8 cellular contexts compared by ENCODE assay signal in genomic region chr19:38337360-38337653, GRCh38. TPM values are rescaled to one million over a fixed set of nuclear protein-coding genes. Genes with fewer than 3 reads are reported as not detected.
DNase-seq lines count a peak whose midpoint lies in the region; ATAC-seq and TF ChIP-seq lines count a peak whose summit lies in the region.

No MANE protein-coding gene starts in this region.

- peak overlapping the region; percentile 73 for H3K4me3 Mint-ChIP-seq in endodermal cell

- H3K9me3 ChIP-seq in DND-41 (ENCODE audit: insufficient read depth, low read length, severe bottlenecking) (no peaks in the 10 kb centered on the region), OCI-LY7 (ENCODE audit: low read length) (no peaks in the 10 kb centered on the region), endodermal cell (ENCODE audit: control insufficient read depth, low read length) (no peaks in the 10 kb centered on the region), trophoblast cell (ENCODE audit: insufficient read depth, low read depth, low read length) (peaks cover 10% of the 10 kb centered on the region)

- ATAC-seq in DND-41 (ENCODE audit: insufficient read depth, low read depth) (no peak), HG02642 (IDR thresholded peaks at IDR 0.05; ENCODE audit: poor library complexity, unreplicated experiment) (no peak)

- H3K9ac ChIP-seq in DND-41 (ENCODE audit: low read depth, low read length) (peak overlapping the region; percentile 65), endodermal cell (ENCODE audit: extremely low read depth, low read length, poor library complexity, severe bottlenecking) (no peak overlapping the region), trophoblast cell (ENCODE audit: low read length) (no peak overlapping the region)

- H3K27ac ChIP-seq in DND-41 (ENCODE audit: low read length) (peak overlapping the region; percentile 61), OCI-LY7 (ENCODE audit: low read depth, low read length, poor library complexity, severe bottlenecking) (no peak overlapping the region), endodermal cell (ENCODE audit: low read depth, low read length) (no peak overlapping the region), trophoblast cell (ENCODE audit: low read depth, low read length) (no peak overlapping the region)

- no peak overlapping the region for H2BK120ac ChIP-seq in trophoblast cell (ENCODE audit: insufficient read depth, low read length, poor library complexity)

- H3K36me3 Mint-ChIP-seq in endodermal cell (ENCODE audit: low read depth), result no peaks in the 10 kb centered on the region

- no peak overlapping the region for H3K14ac ChIP-seq in trophoblast cell (ENCODE audit: low read length)

- H4K91ac ChIP-seq in trophoblast cell (ENCODE audit: low read depth, low read length), result peak overlapping the region; percentile 29

- H3K27me3 ChIP-seq in DND-41 (ENCODE audit: insufficient read depth, low read length, poor library complexity) (no peaks in the 10 kb centered on the region), endodermal cell (ENCODE audit: control insufficient read depth, insufficient read depth, low read length, poor library complexity, severe bottlenecking) (no peaks in the 10 kb centered on the region), trophoblast cell (ENCODE audit: insufficient read depth, low read length) (no peaks in the 10 kb centered on the region)

- H3K4me1 ChIP-seq in DND-41 (ENCODE audit: insufficient read depth, low read length) (peaks cover 23% of the 10 kb centered on the region), OCI-LY7 (ENCODE audit: insufficient read depth, low read length, poor library complexity, severe bottlenecking) (peaks cover 5% of the 10 kb centered on the region), endodermal cell (ENCODE audit: control insufficient read depth, insufficient read depth, low read length) (no peaks in the 10 kb centered on the region), trophoblast cell (ENCODE audit: control insufficient read depth in 1 of 2, insufficient read depth in 2 of 2, low read length in 2 of 2) (peaks cover 3 to 11% of the 10 kb centered on the region in 2 experiments)

- peaks cover 1% of the 10 kb centered on the region for H3K27me3 Mint-ChIP-seq in endodermal cell (ENCODE audit: insufficient read depth)

- intact Hi-C loops in OCI-LY7 (cut with micrococcal nuclease; ENCODE audit: unreplicated experiment), result no loop called here

- no peaks in the 10 kb centered on the region for H3K9me3 Mint-ChIP-seq in endodermal cell

- no peak for DNase-seq in DND-41
- no peak for DNase-seq in OCI-LY7 (ENCODE audit: low spot score)
- no peak for DNase-seq in endodermal cell
- no peak for DNase-seq in trophoblast cell
- no peak for DNase-seq in NCI-H526 treated with DMSO at 0.1 percent for 48 hours (lab: John Stamatoyannopoulos, UW)
- DNase-seq in NCI-H2227 treated with DMSO at 0.1 percent for 48 hours (lab: John Stamatoyannopoulos, UW), result no peak
- no peak for DNase-seq in NCI-H1092 treated with DMSO at 0.1 percent for 48 hours (lab: John Stamatoyannopoulos, UW)

- H3K4me1 Mint-ChIP-seq in endodermal cell, result peaks cover 9% of the 10 kb centered on the region

- H3K4me3 ChIP-seq in DND-41 (ENCODE audit: low read depth in 1 of 2, low read length in 2 of 2), result peak overlapping the region; percentile 17 to 72; a peak in 3 of 4 replicates
- peak overlapping the region; percentile 79 for H3K4me3 ChIP-seq in OCI-LY7 (ENCODE audit: low read depth, low read length, poor library complexity, severe bottlenecking)
- H3K4me3 ChIP-seq in endodermal cell (ENCODE audit: low read length), result peak overlapping the region; percentile 89
- peak overlapping the region; percentile 63 for H3K4me3 ChIP-seq in trophoblast cell (ENCODE audit: low read depth, low read length)

- H2BK12ac ChIP-seq in trophoblast cell (ENCODE audit: low read length), result peak overlapping the region; percentile 2

- no TSS peak for BruUV-seq in OCI-LY7 (replicated peaks; lab: Mats Ljungman, UMichigan)

- H3K9me2 ChIP-seq in OCI-LY7 (ENCODE audit: insufficient read depth, low read length), result no peaks in the 10 kb centered on the region

- peak overlapping the region; percentile 64 for H3K27ac Mint-ChIP-seq in endodermal cell

- CTCF ChIA-PET in OCI-LY7 (lab: Charles Lee; ENCODE audit: unreplicated experiment), result no interaction called here

- peaks cover 10% of the 10 kb centered on the region for H3K36me3 ChIP-seq in DND-41 (ENCODE audit: insufficient read depth, low read length)
- H3K36me3 ChIP-seq in OCI-LY7 (ENCODE audit: insufficient read depth, low read length), result no peaks in the 10 kb centered on the region
- no peaks in the 10 kb centered on the region for H3K36me3 ChIP-seq in endodermal cell (ENCODE audit: control insufficient read depth, insufficient read depth, low read length)
- peaks cover 0 to 3% of the 10 kb centered on the region in 2 experiments for H3K36me3 ChIP-seq in trophoblast cell (ENCODE audit: control insufficient read depth in 1 of 2, insufficient read depth in 2 of 2, low read length in 2 of 2)

- H3K4ac ChIP-seq in trophoblast cell (ENCODE audit: low read depth, low read length), result no peak overlapping the region

- peak overlapping the region; percentile 15 for H4K8ac ChIP-seq in trophoblast cell (ENCODE audit: low read depth, low read length)

- no peak overlapping the region for H3K23ac ChIP-seq in trophoblast cell (ENCODE audit: low read length)

- peak overlapping the region; percentile 95 for H3K4me2 ChIP-seq in DND-41 (ENCODE audit: insufficient read depth, low read length)
- peak overlapping the region; percentile 92 for H3K4me2 ChIP-seq in OCI-LY7 (ENCODE audit: low read length)
- peak overlapping the region; percentile 70 for H3K4me2 ChIP-seq in trophoblast cell (ENCODE audit: low read length)

- TF ChIP-seq CTCF in DND-41 (IDR thresholded peaks at IDR 0.05; ENCODE audit: borderline replicate concordance, extremely low read depth, low read length, poor library complexity, severe bottlenecking) (no peak), OCI-LY7 (conservative IDR thresholded peaks at IDR 0.05; ENCODE audit: low read length) (no peak), endodermal cell (conservative IDR thresholded peaks at IDR 0.05) (no peak)

- peak overlapping the region; percentile 33 for H2BK5ac ChIP-seq in trophoblast cell (ENCODE audit: low read depth, low read length, poor library complexity)

- H4K12ac ChIP-seq in trophoblast cell (ENCODE audit: low read depth, low read length), result no peak overlapping the region

- WGBS in endodermal cell (ENCODE audit: insufficient coverage in 1 of 2, insufficient read length in 1 of 2), 2 experiments, result 69 to 74% methylated on average over 9 to 10 of the region's 10 CpGs
- no CpG with 5 or more reads among the region's 10 CpGs for WGBS in trophoblast cell (ENCODE audit: extremely low coverage, insufficient coverage, insufficient read length)

- POLR2A ChIA-PET in OCI-LY7 (lab: Charles Lee), result no interaction called here

- H2AK5ac ChIP-seq in trophoblast cell (ENCODE audit: low read length), result peak overlapping the region; percentile 31

- H3K79me1 ChIP-seq in trophoblast cell (ENCODE audit: low read length), result peaks cover 15% of the 10 kb centered on the region

- H4K20me1 ChIP-seq in DND-41 (ENCODE audit: insufficient read depth, low read length) (peaks cover 5% of the 10 kb centered on the region), OCI-LY7 (ENCODE audit: insufficient read depth, low read length) (no peaks in the 10 kb centered on the region)

- peaks cover 4% of the 10 kb centered on the region; the same call in 1 of the 2 replicates for H3K79me2 ChIP-seq in DND-41 (ENCODE audit: insufficient read depth, low read length)
- no peaks in the 10 kb centered on the region for H3K79me2 ChIP-seq in OCI-LY7 (ENCODE audit: insufficient read depth, low read depth, low read length)
- H3K79me2 ChIP-seq in trophoblast cell (ENCODE audit: control insufficient read depth, insufficient read depth, low read length, poor library complexity), result peaks cover 2% of the 10 kb centered on the region

- H2AFZ ChIP-seq in DND-41 (ENCODE audit: low read depth, low read length), result peak overlapping the region; percentile 60; the same call in 1 of the 2 replicates
- peak overlapping the region; percentile 92; the same call in 1 of the 2 replicates for H2AFZ ChIP-seq in OCI-LY7 (ENCODE audit: low read length)
- no peak overlapping the region for H2AFZ ChIP-seq in trophoblast cell (ENCODE audit: insufficient read depth, low read length, poor library complexity)

- H3K18ac ChIP-seq in trophoblast cell (ENCODE audit: low read length), result no peak overlapping the region

RNA-seq across cellular contexts. Expression of gene CATSPERG, which starts 1.7 kb away (rescaled TPM):
- 1.9 and 4.3 TPM in 2 replicates for total RNA-seq in OCI-LY7 (2014; rRNA removed; shearing (Covaris generic))
- total RNA-seq in OCI-LY7 (2022) (8.3 and 9.4 TPM in 2 replicates), endodermal cell (1 to 10 TPM; 2.5 to 8.9 TPM)
- polyA plus RNA-seq in endodermal cell (2013, experiment 1 of 2), result 3.5 TPM
- 3.4 TPM for polyA plus RNA-seq in endodermal cell (2013, experiment 2 of 2)
- 1.2 and 1.3 TPM in 2 replicates for polyA plus RNA-seq in trophoblast cell (2013)

RNA-seq across cellular contexts. Expression of gene KCNK6, which starts 17.7 kb away (rescaled TPM):
- 1.7 and 1.8 TPM in 2 replicates for total RNA-seq in OCI-LY7 (2014; rRNA removed; shearing (Covaris generic))
- total RNA-seq in OCI-LY7 (2022) (5.4 and 6.9 TPM in 2 replicates), endodermal cell (1 to 10 TPM; 5.1 to 8.9 TPM)
- 2.2 TPM for polyA plus RNA-seq in endodermal cell (2013, experiment 1 of 2)
- 2.1 TPM for polyA plus RNA-seq in endodermal cell (2013, experiment 2 of 2)
- 8.6 and 9.0 TPM in 2 replicates for polyA plus RNA-seq in trophoblast cell (2013)

RNA-seq across cellular contexts. Expression of gene YIF1B, which starts 21.6 kb away (rescaled TPM):
- total RNA-seq in OCI-LY7 (2014; rRNA removed; shearing (Covaris generic)), result 44.3 and 68.3 TPM in 2 replicates
- total RNA-seq in OCI-LY7 (2022) (59.3 and 64.3 TPM in 2 replicates), endodermal cell (10 to 100 TPM; 68.6 to 74.6 TPM)
- polyA plus RNA-seq in endodermal cell (2013, experiment 1 of 2), result 97.3 TPM
- 90.6 TPM for polyA plus RNA-seq in endodermal cell (2013, experiment 2 of 2)
- 60.0 and 60.1 TPM in 2 replicates for polyA plus RNA-seq in trophoblast cell (2013)

RNA-seq across cellular contexts. Expression of gene C19orf33, which starts 33.3 kb away (rescaled TPM):
- total RNA-seq in OCI-LY7 (2014; rRNA removed; shearing (Covaris generic)), result not detected in 2 replicates
- total RNA-seq in OCI-LY7 (2022) (not detected in 2 replicates), endodermal cell (10 to 100 TPM in 1 of 2 donors, 1 to 10 TPM in 1; 2.9 to 13.2 TPM)
- polyA plus RNA-seq in endodermal cell (2013, experiment 1 of 2), result not detected
- polyA plus RNA-seq in endodermal cell (2013, experiment 2 of 2), result not detected
- 3.7 and 4.0 TPM in 2 replicates for polyA plus RNA-seq in trophoblast cell (2013)

RNA-seq across cellular contexts. Expression of gene PSMD8, which starts 37.1 kb away (rescaled TPM):
- total RNA-seq in OCI-LY7 (2014; rRNA removed; shearing (Covaris generic)), result 224 and 238 TPM in 2 replicates
- 158 and 169 TPM in 2 replicates for total RNA-seq in OCI-LY7 (2022)
- 100 to 1,000 TPM; 168 to 178 TPM for total RNA-seq in endodermal cell
- polyA plus RNA-seq in endodermal cell (2013, experiment 1 of 2), result 222 TPM
- polyA plus RNA-seq in endodermal cell (2013, experiment 2 of 2), result 223 TPM
- polyA plus RNA-seq in trophoblast cell (2013), result 201 and 203 TPM in 2 replicates
